ENCODE assay signal across 1 cellular context in genomic region chr2:215997219-215997618, GRCh38.
TF ChIP-seq lines count a peak whose summit lies in the region.

No MANE protein-coding gene starts in this region.

TF ChIP-seq in WTC11, 78 proteins besides CTCF, POLR2A, EP300 and RAD21 (continued from another document):
- no peak for TF ChIP-seq FOXP4 (CRISPR knock-in tag; IDR thresholded peaks at IDR 0.05)
- TF ChIP-seq ZNF317 (CRISPR knock-in tag; IDR thresholded peaks at IDR 0.05; ENCODE audit: borderline replicate concordance, low read depth), result no peak
- TF ChIP-seq ZNF396 (CRISPR knock-in tag; IDR thresholded peaks at IDR 0.05; ENCODE audit: borderline replicate concordance), result no peak
- TF ChIP-seq TEAD1 (CRISPR knock-in tag; IDR thresholded peaks at IDR 0.05), result no peak
- no peak for TF ChIP-seq RELA (CRISPR knock-in tag; IDR thresholded peaks at IDR 0.05; ENCODE audit: borderline replicate concordance)
- no peak for TF ChIP-seq TP53 (CRISPR knock-in tag; IDR thresholded peaks at IDR 0.05)
- TF ChIP-seq ELF4 (CRISPR knock-in tag; IDR thresholded peaks at IDR 0.05; ENCODE audit: low read depth), result no peak
- no peak for TF ChIP-seq FOXP1 (CRISPR knock-in tag; IDR thresholded peaks at IDR 0.05; ENCODE audit: borderline replicate concordance)
- no peak for TF ChIP-seq ZNF532 (CRISPR knock-in tag; IDR thresholded peaks at IDR 0.05; ENCODE audit: borderline replicate concordance)
- TF ChIP-seq ZNF138 (CRISPR knock-in tag; conservative IDR thresholded peaks at IDR 0.05), result no peak
- TF ChIP-seq IRF1 (CRISPR knock-in tag; IDR thresholded peaks at IDR 0.05), result no peak
